ENCODE assay signal across 20 cellular contexts in the genomic region with DNA sequence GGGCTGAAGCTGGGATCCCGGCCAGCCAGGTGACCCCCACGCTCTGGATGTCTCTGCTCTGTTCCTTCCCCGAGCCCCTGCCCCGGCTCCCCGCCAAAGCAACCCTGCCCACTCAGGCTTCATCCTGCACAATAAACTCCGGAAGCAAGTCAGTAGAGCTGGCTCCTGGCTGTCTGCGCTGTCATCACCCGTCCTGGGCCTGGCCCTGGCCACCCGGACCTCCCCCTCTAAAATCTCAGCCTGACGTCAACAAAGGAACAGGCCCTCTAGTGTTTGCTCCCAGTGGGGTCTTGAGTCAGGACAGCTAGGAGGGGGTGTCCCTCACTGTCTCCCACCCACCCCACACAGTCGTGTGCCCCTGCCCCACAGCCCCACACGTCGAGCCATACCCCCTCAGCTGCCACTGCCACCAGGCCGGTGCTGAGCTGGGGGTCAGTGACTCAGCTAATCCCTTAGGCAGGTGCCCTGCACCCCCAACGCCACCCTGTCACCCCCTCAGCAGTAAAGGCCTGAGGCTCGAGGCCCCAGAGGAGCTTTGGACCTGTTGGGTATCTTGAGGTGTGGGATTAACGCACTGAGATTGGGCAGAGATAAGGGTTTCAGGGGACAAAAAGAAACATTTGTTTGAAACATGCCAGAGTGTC. TPM values are rescaled to one million over a fixed set of nuclear protein-coding genes. Genes with fewer than 3 reads are reported as not detected.
A peak's percentile ranks its signal among the peaks of the same experiment; 100 is the strongest.
DNase-seq lines count a peak whose midpoint lies in the region; TF ChIP-seq lines count a peak whose summit lies in the region.
"Had no signal": no experiment of that assay in that cellular context is flagged by ENCODE, and none has a peak within 500 bp of the region (broad histone marks: within the 10 kb centered on the region; RNA-seq: fewer than 3 reads in every experiment).

No MANE protein-coding gene starts in this region.

- H3K27me3 ChIP-seq in stomach (peaks cover 12 to 69% (median 34%) of the 10 kb centered on the region in 3 donors), H9 (ENCODE audit: insufficient read depth, low read length) (no peaks in the 10 kb centered on the region)
- H3K27me3 ChIP-seq: SJCRH30 had no signal

- H3K23ac ChIP-seq in H9 (ENCODE audit: insufficient read length, low read depth, low read length): no peak overlapping the region

- no peak for TF ChIP-seq EP300 in stomach (IDR thresholded peaks at IDR 0.05)

- no peak overlapping the region for H3K14ac ChIP-seq in H9 (ENCODE audit: insufficient read depth, low read length)

- H3K79me1 ChIP-seq in H9 (ENCODE audit: insufficient read depth, low read depth, low read length, poor library complexity, severe bottlenecking): no peaks in the 10 kb centered on the region

- H2AK5ac ChIP-seq in H9 (ENCODE audit: insufficient read length, low read length): no peak overlapping the region

- intact Hi-C loops in stomach (cut with DNase I; ENCODE audit: low total_unique reads): no loop called here

- H4K8ac ChIP-seq in H9 (replicated peaks; ENCODE audit: insufficient read length, low read depth, low read length): no peak overlapping the region

- H3K4me1 Mint-ChIP-seq in H9: peaks cover 2 to 13% of the 10 kb centered on the region in 2 experiments

- no peak overlapping the region for H3K4ac ChIP-seq in H9 (ENCODE audit: low read depth, low read length)

- H3K79me2 ChIP-seq in H9 (ENCODE audit: insufficient read depth, low read length): no peaks in the 10 kb centered on the region

- peak; percentile 30 for DNase-seq in HT1080 (ENCODE audit: low read depth)
- DNase-seq in fibroblast of pulmonary artery (ENCODE audit: low read depth): peak; percentile 33
- peak; percentile 56 for DNase-seq in left kidney (ENCODE audit: low read depth, low spot score)
- no peak for DNase-seq in stomach
- DNase-seq in H9: no peak
- DNase-seq in NCI-H345 (lab: John Stamatoyannopoulos, UW): no peak
- DNase-seq in NCI-H69 (lab: John Stamatoyannopoulos, UW): no peak
- DNase-seq in DMS114 treated with DMSO at 0.1 percent for 48 hours (lab: John Stamatoyannopoulos, UW; ENCODE audit: unreplicated experiment): no peak
- DNase-seq: activated CD8-positive, alpha-beta memory T cell treated with anti-CD3 and anti-CD28 coated beads for 24 hours; activated effector memory CD4-positive, alpha-beta T cell treated with anti-CD3 and anti-CD28 coated beads, Interleukin-2, amount 50 U/mL, for 16 hours; DMS53; effector CD8-positive, alpha-beta T cell; foreskin fibroblast; KG1; natural killer cell; sigmoid colon; SJCRH30; stimulated activated CD4-positive, alpha-beta T cell treated with anti-CD3 and anti-CD28 coated beads, Interleukin-4, amount 100 ng/mL, for 4 hours had no signal

- H3K9ac ChIP-seq in H9 (ENCODE audit: extremely low read depth, insufficient read length, low read length): no peak overlapping the region

- peak overlapping the region in 4 of 5 donors; percentile 7 to 51 (median 14) for H3K27ac ChIP-seq in stomach
- no peak overlapping the region for H3K27ac ChIP-seq in H9 (ENCODE audit: insufficient read length, low read depth, low read length)
- H3K27ac ChIP-seq: SJCRH30 had no signal

- H2BK15ac ChIP-seq in H9 (ENCODE audit: low read depth, low read length): no peak overlapping the region

- no peak overlapping the region for H3K4me2 ChIP-seq in H9 (ENCODE audit: insufficient read depth, insufficient read length, low read length)

- no peak overlapping the region for H3K4me3 Mint-ChIP-seq in H9
- H3K4me3 Mint-ChIP-seq: natural killer cell had no signal

- no peaks in the 10 kb centered on the region for H4K20me1 ChIP-seq in H9 (ENCODE audit: control insufficient read depth, insufficient read depth, insufficient read length)

- no peak overlapping the region for H2BK12ac ChIP-seq in H9 (ENCODE audit: insufficient read length, low read depth, low read length)

- H2BK120ac ChIP-seq in H9 (ENCODE audit: low read depth, low read length, poor library complexity, severe bottlenecking): no peak overlapping the region

- H3T11ph ChIP-seq in H9 (ENCODE audit: low read length): no peak overlapping the region

- H3K4me1 ChIP-seq in stomach (peaks cover 15 to 30% (median 30%) of the 10 kb centered on the region in 4 donors), H9 (ENCODE audit: insufficient read depth, low read length) (no peaks in the 10 kb centered on the region; the same call in 1 of the 2 replicates)

- H2AFZ ChIP-seq in H9 (ENCODE audit: low read length): no peak overlapping the region

- no peak for TF ChIP-seq POLR2A in stomach (IDR thresholded peaks at IDR 0.05)

- no peak overlapping the region for H3K56ac ChIP-seq in H9 (ENCODE audit: insufficient read length, low read depth, low read length)

- H2BK5ac ChIP-seq in H9 (ENCODE audit: insufficient read length, low read length): no peak overlapping the region

- no peaks in the 10 kb centered on the region for H3K9me3 Mint-ChIP-seq in H9
- H3K9me3 Mint-ChIP-seq: natural killer cell had no signal

- peaks cover 0 to 3% (median 0%) of the 10 kb centered on the region in 3 experiments; a peak in 1 of 7 replicates for H3K36me3 Mint-ChIP-seq in H9 (ENCODE audit: insufficient read depth in 1 of 3, low read depth in 3 of 3)
- H3K36me3 Mint-ChIP-seq: natural killer cell had no signal

- peaks cover 5% of the 10 kb centered on the region for H3K27me3 Mint-ChIP-seq in H9 (ENCODE audit: low read depth)

- H3K4me3 ChIP-seq in fibroblast of pulmonary artery (replicated peaks; ENCODE audit: low read depth, low read length) (no peak overlapping the region), stomach (no peak overlapping the region)
- H3K4me3 ChIP-seq: sigmoid colon, SJCRH30 had no signal

- H2BK20ac ChIP-seq in H9 (ENCODE audit: low read depth, low read length, poor library complexity, severe bottlenecking): no peak overlapping the region

- no peak overlapping the region for H3K18ac ChIP-seq in H9 (ENCODE audit: insufficient read length, low read depth, low read length)

- H3K9me3 ChIP-seq in stomach (no peaks in the 10 kb centered on the region), H9 (ENCODE audit: control insufficient read depth, low read depth, low read length) (no peaks in the 10 kb centered on the region)
- H3K9me3 ChIP-seq: sigmoid colon, SJCRH30 had no signal

- no peak overlapping the region for H3K27ac Mint-ChIP-seq in H9

- H4K5ac ChIP-seq in H9 (ENCODE audit: insufficient read length, low read depth, low read length): no peak overlapping the region

- H4K91ac ChIP-seq in H9 (ENCODE audit: insufficient read length, low read depth, low read length): no peak overlapping the region

- H3K23me2 ChIP-seq in H9 (ENCODE audit: insufficient read length, low read depth, low read length, poor library complexity, severe bottlenecking): peaks cover 9% of the 10 kb centered on the region

- no peaks in the 10 kb centered on the region for H3K36me3 ChIP-seq in stomach
- H3K36me3 ChIP-seq: sigmoid colon, SJCRH30 had no signal

- 67 to 84% (median 70%) methylated on average over 13 to 17 of the region's 17 CpGs for WGBS in stomach, 5 donors
- WGBS in H9 (ENCODE audit: extremely low coverage, insufficient read length, low lambda C conversion rate): no CpG with 5 or more reads among the region's 17 CpGs

- TF ChIP-seq CTCF in fibroblast of pulmonary artery (IDR thresholded peaks at IDR 0.05; ENCODE audit: low read length, missing control alignments) (no peak), stomach (IDR thresholded peaks at IDR 0.05) (no peak), H9 (conservative IDR thresholded peaks at IDR 0.05) (no peak)

RNA-seq across cellular contexts. Expression of gene LCNL1, which starts 1.1 kb away (rescaled TPM):
- total RNA-seq in HT1080 (2014; rRNA removed; shearing (Covaris generic)): not detected in 2 replicates
- polyA plus RNA-seq in HT1080 (2015; cell fraction: cytosol; rRNA removed): not detected in 2 replicates
- polyA plus RNA-seq in HT1080 (2015; cell fraction: nucleus; rRNA removed): 0.04 and 0.08 TPM in 2 replicates
- total RNA-seq in stomach (not detected), H9 (2021) (0.18 and 0.20 TPM in 2 replicates)
- polyA plus RNA-seq in stomach: under 1 TPM in 2 of 3 donors, not detected in 1; 0.19 to 0.25 TPM
- total RNA-seq: H4, SJCRH30 had no signal
- polyA plus RNA-seq: keratinocyte had no signal

RNA-seq across cellular contexts. Expression of gene PTGDS, which starts 4.4 kb away (rescaled TPM):
- total RNA-seq in HT1080 (2014; rRNA removed; shearing (Covaris generic)): not detected in 2 replicates
- polyA plus RNA-seq in HT1080 (2015; cell fraction: cytosol; rRNA removed): not detected in 2 replicates
- 0.91 TPM in 1 of 2 replicates, not detected in the other for polyA plus RNA-seq in HT1080 (2015; cell fraction: nucleus; rRNA removed)
- 10 to 100 TPM in 4 of 5 donors, 1 to 10 TPM in 1; 2.3 to 34.9 (median 30.4) TPM for total RNA-seq in stomach
- polyA plus RNA-seq in stomach: 10 to 100 TPM; 18.6 to 64.4 (median 37.3) TPM
- total RNA-seq in H9 (2021): 3.6 and 4.8 TPM in 2 replicates
- total RNA-seq: H4, SJCRH30 had no signal
- polyA plus RNA-seq: keratinocyte had no signal

RNA-seq across cellular contexts. Expression of gene PAXX, which starts 10.5 kb away (rescaled TPM):
- total RNA-seq in HT1080 (2014; rRNA removed; shearing (Covaris generic)): 68.0 and 77.8 TPM in 2 replicates
- 86.2 and 98.5 TPM in 2 replicates for polyA plus RNA-seq in HT1080 (2015; cell fraction: cytosol; rRNA removed)
- polyA plus RNA-seq in HT1080 (2015; cell fraction: nucleus; rRNA removed): 201 and 220 TPM in 2 replicates
- total RNA-seq in stomach (10 to 100 TPM; 11.9 to 93.6 (median 45.2) TPM), H9 (2021) (46.8 and 51.2 TPM in 2 replicates)
- 100 to 1,000 TPM; 158 to 206 (median 178) TPM for polyA plus RNA-seq in stomach

RNA-seq across cellular contexts. Expression of gene CLIC3, which starts 14.7 kb away (rescaled TPM):
- 1.0 and 1.7 TPM in 2 replicates for total RNA-seq in HT1080 (2014; rRNA removed; shearing (Covaris generic))
- polyA plus RNA-seq in HT1080 (2015; cell fraction: cytosol; rRNA removed): 21.2 and 23.5 TPM in 2 replicates
- 7.2 and 12.2 TPM in 2 replicates for polyA plus RNA-seq in HT1080 (2015; cell fraction: nucleus; rRNA removed)
- total RNA-seq in stomach (1 to 10 TPM in 1 of 5 donors, not detected in 4; 3.3 TPM), H9 (2021) (0.29 and 0.31 TPM in 2 replicates)
- polyA plus RNA-seq in stomach: 10 to 100 TPM in 2 of 3 donors, 1 to 10 TPM in 1; 4.3 to 70.9 (median 15.2) TPM

RNA-seq across cellular contexts. Expression of gene LCN12, which starts 29.6 kb away (rescaled TPM):
- total RNA-seq in HT1080 (2014; rRNA removed; shearing (Covaris generic)): not detected in 2 replicates
- polyA plus RNA-seq in HT1080 (2015; cell fraction: cytosol; rRNA removed): 0.16 TPM in 1 of 2 replicates, not detected in the other
- 0.37 and 1.4 TPM in 2 replicates for polyA plus RNA-seq in HT1080 (2015; cell fraction: nucleus; rRNA removed)
- total RNA-seq in stomach (1 to 10 TPM in 1 of 5 donors, under 1 TPM in 1, not detected in 3; 0.73 to 2.2 TPM), H9 (2021) (2.1 and 4.5 TPM in 2 replicates)
- polyA plus RNA-seq in stomach: 1 to 10 TPM; 2.3 to 6.3 (median 3.1) TPM
- total RNA-seq: H4, SJCRH30 had no signal
- polyA plus RNA-seq: keratinocyte had no signal

Comparison
In these comparisons a context has a peak if more than half of its experiments do, and no peak if none do; other contexts are left out.
1. DNase-seq: peak in HT1080 (single experiment), fibroblast of pulmonary artery (single experiment) and left kidney (single experiment); none in stomach (single experiment), H9 (single experiment), NCI-H345 (single experiment), NCI-H69 (single experiment) and DMS114 treated with DMSO at 0.1 percent for 48 hours (single experiment).